ENCODE assay signal across 8 cellular contexts in the genomic region with DNA sequence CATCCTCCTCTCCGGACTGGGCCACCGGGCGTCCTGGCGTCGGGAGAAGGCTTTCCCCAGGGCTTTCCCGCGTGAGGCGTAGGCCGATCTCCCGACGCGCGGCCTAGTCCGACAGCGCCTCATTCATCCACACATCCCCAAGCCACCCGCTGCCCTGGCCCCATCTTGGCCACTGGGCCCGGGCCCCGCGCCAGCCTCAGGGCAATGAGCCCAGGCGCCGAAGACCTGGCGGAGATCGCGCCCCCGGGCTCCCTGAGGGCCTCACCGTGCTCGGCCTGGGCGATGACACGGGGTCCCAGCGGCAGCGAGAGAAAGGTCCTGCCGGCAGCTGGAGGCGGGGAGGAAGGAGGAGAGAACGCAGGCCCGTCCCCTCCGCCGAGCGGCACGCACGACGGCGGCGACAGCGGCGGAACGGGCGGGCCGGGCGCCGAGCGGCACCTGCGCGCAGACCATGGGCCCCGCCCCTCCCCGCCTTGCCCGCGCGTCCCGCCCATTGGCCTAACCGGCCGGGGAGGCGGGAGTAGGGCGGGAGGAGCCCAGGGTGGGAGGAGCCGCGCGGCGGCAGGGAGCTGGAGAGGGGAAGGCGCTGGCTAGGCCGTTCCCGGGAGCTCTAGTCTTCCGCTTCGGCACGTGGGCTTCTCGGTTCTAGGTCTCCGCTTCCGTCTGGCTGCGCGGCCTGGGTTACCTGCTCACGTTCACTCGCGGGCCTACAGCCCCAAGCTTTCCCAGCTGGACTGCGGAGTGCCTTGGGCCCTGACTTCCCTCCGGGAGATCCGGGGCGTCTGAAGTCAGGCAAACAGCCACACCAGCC. TPM values are rescaled to one million over a fixed set of nuclear protein-coding genes. Genes with fewer than 3 reads are reported as not detected.
DNase-seq lines count a peak whose midpoint lies in the region; ATAC-seq and TF ChIP-seq lines count a peak whose summit lies in the region.

A gene (minus strand): TSS at position 346 of the 811 bp plus-strand sequence. CDS start 1,717 bp downstream, outside the sequence.

- H3K9me2 ChIP-seq in Loucy (replicated peaks; ENCODE audit: low read depth, low read length): no peaks in the 10 kb centered on the region

- H3K36me3 Mint-ChIP-seq in activated T-helper 2 cell treated with anti-CD3 and anti-CD28 coated beads, Interferon-gamma antibody, Interleukin-2, Interleukin-4, amounts not matched to agents 10 μg/mL and 5 μg/mL and 100 μg/mL, durations not matched to agents 14 hours and 24 hours and 36 hours (ENCODE audit: low read depth): peaks cover 36% of the 10 kb centered on the region
- peaks cover 0 to 26% (median 0%) of the 10 kb centered on the region in 3 donors for H3K36me3 Mint-ChIP-seq in naive thymus-derived CD8-positive, alpha-beta T cell
- H3K36me3 Mint-ChIP-seq in stimulated activated naive B cell treated with anti-CD40 and anti-IgM and Interleukin-4, amounts not matched to agents 10 μg/mL and 1 μg/mL and 100 μg/mL, for 72 hours: peaks cover 11 to 15% of the 10 kb centered on the region in 2 donors

- H2AFZ ChIP-seq in Loucy (ENCODE audit: low read length): peak within 1 kb of the TSS; percentile 93

- H4K20me1 ChIP-seq in Loucy (ENCODE audit: insufficient read depth, low read length, poor library complexity, severe bottlenecking): peaks cover 44% of the 10 kb centered on the region

- H3K9me3 Mint-ChIP-seq in activated T-helper 2 cell treated with anti-CD3 and anti-CD28 coated beads, Interferon-gamma antibody, Interleukin-2, Interleukin-4, amounts not matched to agents 10 μg/mL and 5 μg/mL and 100 μg/mL, durations not matched to agents 14 hours and 24 hours and 36 hours: no peaks in the 10 kb centered on the region
- H3K9me3 Mint-ChIP-seq in naive thymus-derived CD8-positive, alpha-beta T cell: no peaks in the 10 kb centered on the region
- no peaks in the 10 kb centered on the region for H3K9me3 Mint-ChIP-seq in stimulated activated naive B cell treated with anti-CD40 and anti-IgM and Interleukin-4, amounts not matched to agents 10 μg/mL and 1 μg/mL and 100 μg/mL, for 72 hours

- H3K4me3 Mint-ChIP-seq in activated T-helper 2 cell treated with anti-CD3 and anti-CD28 coated beads, Interferon-gamma antibody, Interleukin-2, Interleukin-4, amounts not matched to agents 10 μg/mL and 5 μg/mL and 100 μg/mL, durations not matched to agents 14 hours and 24 hours and 36 hours (ENCODE audit: low read depth): peak within 1 kb of the TSS; percentile 87
- peak within 1 kb of the TSS; percentile 81 to 90 (median 88) for H3K4me3 Mint-ChIP-seq in naive thymus-derived CD8-positive, alpha-beta T cell
- peak within 1 kb of the TSS; percentile 94 to 95 for H3K4me3 Mint-ChIP-seq in stimulated activated naive B cell treated with anti-CD40 and anti-IgM and Interleukin-4, amounts not matched to agents 10 μg/mL and 1 μg/mL and 100 μg/mL, for 72 hours

- TF ChIP-seq CTCF in Loucy (conservative IDR thresholded peaks at IDR 0.05; ENCODE audit: low read length) (no peak), RWPE2 (IDR thresholded peaks at IDR 0.05; ENCODE audit: poor library complexity, severe bottlenecking) (no peak), fibroblast of mammary gland (conservative IDR thresholded peaks at IDR 0.05; ENCODE audit: control insufficient read depth, insufficient read depth, low read depth, low read length) (no peak)

- POLR2A ChIA-PET in naive thymus-derived CD8-positive, alpha-beta T cell (lab: Charles Lee): interaction anchor here (0.9 to 1.5 kb wide), 6 partner anchors 8 to 284 kb away, joined by 3 to 5 read pairs (median 4); a partner anchor contains a TSS

- DNase-seq in ELF-1 (ENCODE audit: low read depth, low spot score): peak; percentile 96
- DNase-seq in H7: peak; percentile 97
- DNase-seq in RWPE2 (ENCODE audit: low spot score): peak; percentile 94
- DNase-seq in activated T-helper 2 cell treated with anti-CD3 and anti-CD28 coated beads, Interferon-gamma antibody, Interleukin-2, Interleukin-4, amounts not matched to agents 10 μg/mL and 5 μg/mL and 100 μg/mL, durations not matched to agents 14 hours and 24 hours and 36 hours (ENCODE audit: low spot score): peak; percentile 94
- peak; percentile 87 for DNase-seq in fibroblast of mammary gland (ENCODE audit: low read depth)
- peak; percentile 90 to 97 (median 95) for DNase-seq in naive thymus-derived CD8-positive, alpha-beta T cell
- peak; percentile 95 for DNase-seq in stimulated activated naive B cell treated with anti-CD40 and anti-IgM and Interleukin-4, amounts not matched to agents 10 μg/mL and 1 μg/mL and 100 μg/mL, for 72 hours

- ATAC-seq in RWPE2 (ENCODE audit: low read depth): peak; percentile 96
- peak; percentile 94 to 96 for ATAC-seq in naive thymus-derived CD8-positive, alpha-beta T cell
- peak; percentile 95 to 96 for ATAC-seq in stimulated activated naive B cell treated with anti-CD40 and anti-IgM and Interleukin-4, amounts not matched to agents 10 μg/mL and 1 μg/mL and 100 μg/mL, for 72 hours (replicated peaks)

- H3K4me2 ChIP-seq in Loucy (ENCODE audit: low read depth, low read length, poor library complexity, severe bottlenecking): peak within 1 kb of the TSS; percentile 98

- no peaks in the 10 kb centered on the region; the same call in 1 of the 2 replicates for H3K36me3 ChIP-seq in H7 (replicated peaks; ENCODE audit: control insufficient read depth, insufficient read depth, low read length)
- H3K36me3 ChIP-seq in Loucy (ENCODE audit: insufficient read depth, low read length): no peaks in the 10 kb centered on the region
- H3K36me3 ChIP-seq in RWPE2 (ENCODE audit: low read depth): peaks cover 33% of the 10 kb centered on the region

- H3F3A ChIP-seq in Loucy (ENCODE audit: low read depth): no peaks in the 10 kb centered on the region

- peak within 1 kb of the TSS; percentile 49 for H3K27ac ChIP-seq in RWPE2 (ENCODE audit: poor library complexity, severe bottlenecking)

- H3K4me1 ChIP-seq in Loucy (ENCODE audit: insufficient read depth, low read length, poor library complexity, severe bottlenecking): peaks cover 29% of the 10 kb centered on the region
- peaks cover 17% of the 10 kb centered on the region for H3K4me1 ChIP-seq in RWPE2 (ENCODE audit: insufficient read depth, poor library complexity, severe bottlenecking)

- H3K27me3 ChIP-seq in H7 (ENCODE audit: control insufficient read depth, insufficient read depth, low read length) (peaks cover 3% of the 10 kb centered on the region; the same call in 1 of the 2 replicates), Loucy (ENCODE audit: insufficient read depth, low read length, poor library complexity, severe bottlenecking) (no peaks in the 10 kb centered on the region), RWPE2 (ENCODE audit: insufficient read depth, poor library complexity, severe bottlenecking) (no peaks in the 10 kb centered on the region)

- peak within 1 kb of the TSS; percentile 79 for H3K4me3 ChIP-seq in H7 (ENCODE audit: insufficient read depth, low read depth, low read length)
- peak within 1 kb of the TSS; percentile 95 for H3K4me3 ChIP-seq in Loucy (ENCODE audit: low read length, poor library complexity, severe bottlenecking)
- H3K4me3 ChIP-seq in RWPE2 (ENCODE audit: severe bottlenecking): peak within 1 kb of the TSS; percentile 64
- H3K4me3 ChIP-seq in fibroblast of mammary gland (ENCODE audit: control insufficient read depth, low read depth, low read length): peak within 1 kb of the TSS; percentile 77

- H3K79me2 ChIP-seq in Loucy (ENCODE audit: insufficient read depth, low read length): peaks cover 46% of the 10 kb centered on the region

- no peaks in the 10 kb centered on the region for H3K27me3 Mint-ChIP-seq in activated T-helper 2 cell treated with anti-CD3 and anti-CD28 coated beads, Interferon-gamma antibody, Interleukin-2, Interleukin-4, amounts not matched to agents 10 μg/mL and 5 μg/mL and 100 μg/mL, durations not matched to agents 14 hours and 24 hours and 36 hours (ENCODE audit: low read depth)
- H3K27me3 Mint-ChIP-seq in naive thymus-derived CD8-positive, alpha-beta T cell: peaks cover 0 to 5% (median 0%) of the 10 kb centered on the region in 5 donors
- H3K27me3 Mint-ChIP-seq in stimulated activated naive B cell treated with anti-CD40 and anti-IgM and Interleukin-4, amounts not matched to agents 10 μg/mL and 1 μg/mL and 100 μg/mL, for 72 hours: no peaks in the 10 kb centered on the region

- peak within 1 kb of the TSS; percentile 86 for H3K27ac Mint-ChIP-seq in activated T-helper 2 cell treated with anti-CD3 and anti-CD28 coated beads, Interferon-gamma antibody, Interleukin-2, Interleukin-4, amounts not matched to agents 10 μg/mL and 5 μg/mL and 100 μg/mL, durations not matched to agents 14 hours and 24 hours and 36 hours
- peak within 1 kb of the TSS; percentile 53 to 93 (median 84) for H3K27ac Mint-ChIP-seq in naive thymus-derived CD8-positive, alpha-beta T cell
- peak within 1 kb of the TSS; percentile 97 for H3K27ac Mint-ChIP-seq in stimulated activated naive B cell treated with anti-CD40 and anti-IgM and Interleukin-4, amounts not matched to agents 10 μg/mL and 1 μg/mL and 100 μg/mL, for 72 hours

- peaks cover 29% of the 10 kb centered on the region for H3K4me1 Mint-ChIP-seq in activated T-helper 2 cell treated with anti-CD3 and anti-CD28 coated beads, Interferon-gamma antibody, Interleukin-2, Interleukin-4, amounts not matched to agents 10 μg/mL and 5 μg/mL and 100 μg/mL, durations not matched to agents 14 hours and 24 hours and 36 hours (ENCODE audit: low read depth)
- peaks cover 8 to 35% (median 26%) of the 10 kb centered on the region in 4 donors for H3K4me1 Mint-ChIP-seq in naive thymus-derived CD8-positive, alpha-beta T cell
- H3K4me1 Mint-ChIP-seq in stimulated activated naive B cell treated with anti-CD40 and anti-IgM and Interleukin-4, amounts not matched to agents 10 μg/mL and 1 μg/mL and 100 μg/mL, for 72 hours: peaks cover 8 to 18% of the 10 kb centered on the region in 2 donors

- H3K9ac ChIP-seq in Loucy (ENCODE audit: low read depth, low read length, poor library complexity, severe bottlenecking): peak within 1 kb of the TSS; percentile 95

- H3K9me3 ChIP-seq in Loucy (ENCODE audit: insufficient read depth, low read depth, low read length) (no peaks in the 10 kb centered on the region), RWPE2 (ENCODE audit: severe bottlenecking) (no peaks in the 10 kb centered on the region)

- intact Hi-C loops in activated T-helper 2 cell treated with anti-CD3 and anti-CD28 coated beads, Interferon-gamma antibody, Interleukin-2, Interleukin-4, amounts not matched to agents 10 μg/mL and 5 μg/mL and 100 μg/mL, durations not matched to agents 14 hours and 24 hours and 36 hours (cut with micrococcal nuclease): loop anchor here (5.0 kb wide), 3 partner anchors 149 to 286 kb away; a partner anchor contains a TSS

RNA-seq across cellular contexts. Expression of the gene that starts here (rescaled TPM):
- 92.5 and 104 TPM in 2 replicates for total RNA-seq in H7 (2014; rRNA removed; shearing (Covaris generic))
- total RNA-seq in activated T-helper 2 cell treated with anti-CD3 and anti-CD28 coated beads, Interferon-gamma antibody, Interleukin-2, Interleukin-4, amounts not matched to agents 10 μg/mL and 5 μg/mL and 100 μg/mL, durations not matched to agents 14 hours and 24 hours and 36 hours: 148 and 150 TPM in 2 replicates
- 10 to 100 TPM; 39.6 to 42.1 TPM for total RNA-seq in naive thymus-derived CD8-positive, alpha-beta T cell
- 10 to 100 TPM; 62.3 to 79.9 (median 77.4) TPM for polyA plus RNA-seq in naive thymus-derived CD8-positive, alpha-beta T cell

Comparison
In these comparisons a context has a peak if more than half of its experiments do, and no peak if none do; other contexts are left out.
1. Peak in every context shown above with its lines: DNase-seq, ATAC-seq, H3K4me3 ChIP-seq and H3K27ac ChIP-seq.